In the genomic region with DNA sequence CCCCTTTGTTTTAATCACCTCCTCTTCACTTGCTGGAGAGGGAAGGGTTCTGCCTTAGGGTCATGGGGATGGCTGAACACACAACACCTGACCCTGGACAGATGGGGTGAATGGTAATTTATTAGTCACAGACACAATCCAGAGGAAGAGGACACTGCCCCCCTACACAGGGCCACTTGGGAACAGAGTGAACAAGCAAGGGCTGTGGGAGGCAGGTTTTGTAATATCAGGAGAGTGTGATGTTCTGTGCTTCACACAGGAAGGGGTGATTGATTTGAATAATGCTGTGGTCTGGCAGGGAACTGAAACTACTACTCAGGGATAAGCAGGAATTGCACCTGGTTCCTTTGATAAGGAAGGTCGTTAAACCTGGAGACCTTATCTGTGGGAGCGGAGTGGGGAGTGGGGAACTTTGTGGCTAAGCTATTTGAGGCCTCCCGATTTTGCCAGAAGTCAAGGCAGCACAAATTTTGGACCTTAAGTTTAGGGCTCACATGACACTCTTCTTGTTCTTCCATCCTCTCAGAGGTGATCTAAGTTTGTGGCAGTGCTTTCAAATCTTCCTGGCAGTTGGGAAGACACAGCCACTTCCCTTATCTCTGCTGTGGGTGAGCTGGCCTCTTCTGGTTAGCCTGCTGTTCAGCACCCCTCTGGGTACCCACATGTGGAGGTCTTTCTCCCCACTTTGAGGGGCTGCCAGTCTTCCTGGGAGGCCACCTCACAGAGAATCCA, we compare ENCODE assay signal across 9 cellular contexts.
A peak's percentile ranks its signal among the peaks of the same experiment; 100 is the strongest.
DNase-seq lines count a peak whose midpoint lies in the region; ATAC-seq and TF ChIP-seq lines count a peak whose summit lies in the region.
"Had no signal": no experiment of that assay in that cellular context is flagged by ENCODE, and none has a peak within 500 bp of the region (broad histone marks: within the 10 kb centered on the region; RNA-seq: fewer than 3 reads in every experiment).

No MANE protein-coding gene starts in this region.

- H3K4me1 Mint-ChIP-seq in CD4-positive, alpha-beta T cell (ENCODE audit: low read depth), result no peaks in the 10 kb centered on the region

- H3K27me3 ChIP-seq in Peyer's patch, result no peaks in the 10 kb centered on the region
- H3K27me3 ChIP-seq in CD4-positive, alpha-beta T cell (ENCODE audit: control insufficient read depth, insufficient read depth, low read length), result no peaks in the 10 kb centered on the region

- intact Hi-C loops in OCI-LY7 (cut with micrococcal nuclease; ENCODE audit: unreplicated experiment) (no loop called here), left colon (cut with DNase I, micrococcal nuclease) (no loop called here), posterior cingulate gyrus (cut with DNase I) (no loop called here)
- intact Hi-C loops in CD4-positive, alpha-beta T cell (cut with DNase I, micrococcal nuclease), result no loop called here

- POLR2A ChIA-PET in OCI-LY7 (lab: Charles Lee), result interaction anchor here (0.6 to 0.8 kb wide), 2 partner anchors 12 to 1482 kb away, joined by 3 read pairs; no protein-coding TSS in a partner anchor
- POLR2A ChIA-PET in CD4-positive, alpha-beta T cell (lab: Charles Lee), result no interaction called here

- H3K79me2 ChIP-seq in OCI-LY7 (ENCODE audit: insufficient read depth, low read depth, low read length), result no peaks in the 10 kb centered on the region

- peak overlapping the region; percentile 68 for H3K4me2 ChIP-seq in OCI-LY7 (ENCODE audit: low read length)

- H2AFZ ChIP-seq in OCI-LY7 (ENCODE audit: low read length), result peak overlapping the region; percentile 81

- H4K20me1 ChIP-seq in OCI-LY7 (ENCODE audit: insufficient read depth, low read length), result no peaks in the 10 kb centered on the region

- no peak overlapping the region for H3K4me3 Mint-ChIP-seq in CD4-positive, alpha-beta T cell

- BruUV-seq in OCI-LY7 (replicated peaks; lab: Mats Ljungman, UMichigan), result no TSS peak

- no peak for TF ChIP-seq POLR2A in Peyer's patch (IDR thresholded peaks at IDR 0.05)

- ATAC-seq in GM21723 (IDR thresholded peaks at IDR 0.05; ENCODE audit: unreplicated experiment) (peak; percentile 71), left colon (peak; percentile 13)
- no peak for ATAC-seq in CD4-positive, alpha-beta T cell (ENCODE audit: poor library complexity)

- H3K9me3 ChIP-seq in OCI-LY7 (ENCODE audit: low read length), result no peaks in the 10 kb centered on the region
- H3K9me3 ChIP-seq in Peyer's patch, result no peaks in the 10 kb centered on the region
- H3K9me3 ChIP-seq in CD4-positive, alpha-beta T cell (ENCODE audit: control insufficient read depth, low read length), result no peaks in the 10 kb centered on the region

- peak overlapping the region; percentile 21 for H3K4me3 ChIP-seq in OCI-LY7 (ENCODE audit: low read depth, low read length, poor library complexity, severe bottlenecking)
- no peak overlapping the region for H3K4me3 ChIP-seq in Peyer's patch

- TF ChIP-seq CTCF in OCI-LY7 (conservative IDR thresholded peaks at IDR 0.05; ENCODE audit: low read length) (no peak), Peyer's patch (IDR thresholded peaks at IDR 0.05) (peak in 2 of 6 experiments; percentile 13 to 25)
- TF ChIP-seq CTCF in CD4-positive, alpha-beta T cell (IDR thresholded peaks at IDR 0.05), result no peak

- H3K27me3 Mint-ChIP-seq in CD4-positive, alpha-beta T cell, result peaks cover 5% of the 10 kb centered on the region

- DNase-seq in CMK (ENCODE audit: low read depth), result peak; percentile 99
- peak; percentile 55 for DNase-seq in OCI-LY7 (ENCODE audit: low spot score)
- no peak for DNase-seq in left colon
- no peak for DNase-seq in Peyer's patch
- DNase-seq in posterior cingulate gyrus, result no peak
- no peak for DNase-seq in NCI-H1105 treated with DMSO at 0.1 percent for 48 hours (lab: John Stamatoyannopoulos, UW)
- DNase-seq in CD4-positive, alpha-beta T cell, result no peak
- DNase-seq: NCI-H345 had no signal

- no peaks in the 10 kb centered on the region for H3K9me3 Mint-ChIP-seq in CD4-positive, alpha-beta T cell

- H3K36me3 ChIP-seq in OCI-LY7 (ENCODE audit: insufficient read depth, low read length), result no peaks in the 10 kb centered on the region
- H3K36me3 ChIP-seq in Peyer's patch, result no peaks in the 10 kb centered on the region

- CTCF ChIA-PET in OCI-LY7 (lab: Charles Lee; ENCODE audit: unreplicated experiment), result interaction anchor here (1.2 kb wide), 1 partner anchor 8 kb away, joined by 3 read pairs; no protein-coding TSS in a partner anchor
- CTCF ChIA-PET in CD4-positive, alpha-beta T cell (lab: Charles Lee), result interaction anchor here (1.6 kb wide), 1 partner anchor 12 kb away, joined by 4 read pairs; no protein-coding TSS in a partner anchor

- no peak overlapping the region for H3K27ac Mint-ChIP-seq in CD4-positive, alpha-beta T cell

- no peaks in the 10 kb centered on the region for H3K36me3 Mint-ChIP-seq in CD4-positive, alpha-beta T cell (ENCODE audit: low read depth)

- H3K4me1 ChIP-seq in OCI-LY7 (ENCODE audit: insufficient read depth, low read length, poor library complexity, severe bottlenecking) (peaks cover 34% of the 10 kb centered on the region), Peyer's patch (peaks cover 0 to 4% (median 0%) of the 10 kb centered on the region in 4 donors)

- no peaks in the 10 kb centered on the region for H3K9me2 ChIP-seq in OCI-LY7 (ENCODE audit: insufficient read depth, low read length)

- H3K27ac ChIP-seq in OCI-LY7 (ENCODE audit: low read depth, low read length, poor library complexity, severe bottlenecking), result peak overlapping the region; percentile 17
- peak overlapping the region in 1 of 4 donors; percentile 61 for H3K27ac ChIP-seq in Peyer's patch
- H3K27ac ChIP-seq in CD4-positive, alpha-beta T cell (ENCODE audit: low read depth, low read length), result no peak overlapping the region

Comparison
In these comparisons a context has a peak if more than half of its experiments do, and no peak if none do; other contexts are left out.
1. DNase-seq: peak in CMK (single experiment) and OCI-LY7 (single experiment); none in left colon (0 of 2), Peyer's patch (0 of 3), posterior cingulate gyrus (0 of 10), NCI-H1105 treated with DMSO at 0.1 percent for 48 hours (single experiment) and CD4-positive, alpha-beta T cell (0 of 10).